Comparison of ENCODE assay signal across 8 cellular contexts in the genomic region with DNA sequence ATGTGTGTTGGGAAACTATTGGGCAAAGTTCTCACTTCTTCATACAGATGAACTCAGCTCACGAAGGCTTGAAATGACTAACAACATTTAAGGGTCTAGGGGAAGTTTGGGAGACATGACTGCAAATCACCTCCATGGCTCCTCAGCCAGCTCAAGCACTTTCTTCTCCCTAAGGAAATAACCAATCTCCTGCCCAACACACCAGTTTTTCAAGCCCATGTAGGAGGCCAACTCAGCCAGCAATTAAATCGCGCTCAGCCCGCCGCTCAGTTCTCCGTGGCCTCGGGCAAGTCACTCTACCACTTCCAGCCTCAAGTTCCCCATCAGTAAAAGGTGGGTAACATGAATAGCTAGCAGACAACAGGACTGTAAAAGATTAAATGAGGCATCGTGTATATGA. TPM values are rescaled to one million over a fixed set of nuclear protein-coding genes. Genes with fewer than 3 reads are reported as not detected.
A peak's percentile ranks its signal among the peaks of the same experiment; 100 is the strongest.
DNase-seq lines count a peak whose midpoint lies in the region; ATAC-seq and TF ChIP-seq lines count a peak whose summit lies in the region.

No MANE protein-coding gene starts in this region.

- H3K9me2 ChIP-seq in SK-N-SH (no peaks in the 10 kb centered on the region), OCI-LY1 (ENCODE audit: low read depth, low read length) (no peaks in the 10 kb centered on the region)

- H3K79me2 ChIP-seq in SK-N-SH (ENCODE audit: insufficient read depth) (peaks cover 53% of the 10 kb centered on the region), OCI-LY1 (ENCODE audit: insufficient read depth, low read length) (peaks cover 52% of the 10 kb centered on the region)

- peak overlapping the region; percentile 96 to 100 (median 97) for H3K4me3 Mint-ChIP-seq in nephron

- ATAC-seq in SK-N-SH treated with all-trans-retinoic acid at 6 μM for 48 hours, result no peak

- no peak for TF ChIP-seq EP300 in SK-N-SH (IDR thresholded peaks at IDR 0.05; ENCODE audit: borderline replicate concordance in 1 of 2, low read depth in 1 of 2, low read length in 1 of 2)

- H3K27ac ChIP-seq in SK-N-SH (ENCODE audit: low read depth in 2 of 2, low read length in 1 of 2), result peak overlapping the region; percentile 95 to 96
- peak overlapping the region; percentile 82 for H3K27ac ChIP-seq in OCI-LY1 (ENCODE audit: low read depth, low read length, poor library complexity, severe bottlenecking)
- peak overlapping the region in 58 of 59 donors; percentile 88 to 100 (median 98) for H3K27ac ChIP-seq in dorsolateral prefrontal cortex

- WGBS in SK-N-SH (ENCODE audit: low lambda C conversion rate), result 7% methylated on average over 6 of the region's 8 CpGs

- POLR2A ChIA-PET in SK-N-SH (lab: Yijun Ruan, JAX), result interaction anchor here (0.7 kb wide), 1 partner anchor 52 kb away, joined by 5 read pairs; no protein-coding TSS in a partner anchor

- TF ChIP-seq RAD21 in SK-N-SH (IDR thresholded peaks at IDR 0.05; ENCODE audit: low read length), result no peak

- intact Hi-C loops in dorsolateral prefrontal cortex (cut with DNase I), result loop anchor here in 1 of 2 donors (2.0 to 5.0 kb wide), 2 partner anchors 35 to 82 kb away; partner anchors contain the start of gene CYB5R3

- H3K9me3 ChIP-seq in SK-N-SH, result no peaks in the 10 kb centered on the region
- no peaks in the 10 kb centered on the region for H3K9me3 ChIP-seq in OCI-LY1 (ENCODE audit: low read length)

- H4K20me1 ChIP-seq in SK-N-SH (ENCODE audit: insufficient read depth) (peaks cover 15% of the 10 kb centered on the region; the same call in 1 of the 2 replicates), OCI-LY1 (ENCODE audit: insufficient read depth, low read length) (no peaks in the 10 kb centered on the region)

- H3K4me1 Mint-ChIP-seq in nephron, result peaks cover 63% of the 10 kb centered on the region

- H3K9ac ChIP-seq in SK-N-SH, result peak overlapping the region; percentile 87
- peak overlapping the region; percentile 94 for H3K9ac ChIP-seq in OCI-LY1 (ENCODE audit: low read length)

- TF ChIP-seq CTCF in SK-N-SH (IDR thresholded peaks at IDR 0.05) (no peak), OCI-LY1 (IDR thresholded peaks at IDR 0.05; ENCODE audit: low read length) (no peak), dorsolateral prefrontal cortex (IDR thresholded peaks at IDR 0.05 in 54 of 56, conservative IDR thresholded peaks at IDR 0.05 in 2 of 56; ENCODE audit: low read depth in 1 of 56, partially characterized antibody in 56 of 56) (no peak), nephron (IDR thresholded peaks at IDR 0.05; ENCODE audit: unreplicated experiment in 3 of 3) (no peak)

- no peak overlapping the region for H2AFZ ChIP-seq in SK-N-SH (ENCODE audit: low read depth)
- no peak overlapping the region for H2AFZ ChIP-seq in OCI-LY1 (ENCODE audit: low read length)

- DNase-seq in SK-N-SH (no peak), dorsolateral prefrontal cortex (no peak), NCI-H526 (lab: John Stamatoyannopoulos, UW) (no peak), NCI-H2171 treated with DMSO at 0.1 percent for 48 hours (lab: John Stamatoyannopoulos, UW) (no peak), EL (no peak)

- peak overlapping the region; percentile 100 for H3K27ac Mint-ChIP-seq in nephron

- H3K4me1 ChIP-seq in SK-N-SH (ENCODE audit: control insufficient read depth in 1 of 2, insufficient read depth in 2 of 2, low read depth in 1 of 2, low read length in 1 of 2) (peaks cover 11 to 22% of the 10 kb centered on the region in 2 experiments; a peak in 2 of 4 replicates), OCI-LY1 (ENCODE audit: insufficient read depth, low read length, severe bottlenecking) (peaks cover 34% of the 10 kb centered on the region)

- H3F3A ChIP-seq in SK-N-SH (replicated peaks; ENCODE audit: insufficient read depth), result peaks cover 10% of the 10 kb centered on the region
- peaks cover 4% of the 10 kb centered on the region; the same call in 1 of the 2 replicates for H3F3A ChIP-seq in OCI-LY1 (ENCODE audit: insufficient read depth, low read length)

- H3K36me3 ChIP-seq in SK-N-SH (replicated peaks in 1 of 2; ENCODE audit: control insufficient read depth in 1 of 2, insufficient read depth in 2 of 2, low read length in 1 of 2) (peaks cover 0 to 2% of the 10 kb centered on the region in 2 experiments), OCI-LY1 (ENCODE audit: insufficient read depth, low read length) (peaks cover 33% of the 10 kb centered on the region)

- H3K27me3 ChIP-seq in SK-N-SH (ENCODE audit: insufficient read depth) (no peaks in the 10 kb centered on the region), OCI-LY1 (ENCODE audit: insufficient read depth, low read length) (no peaks in the 10 kb centered on the region), dorsolateral prefrontal cortex (no peaks in the 10 kb centered on the region)

- peaks cover 34% of the 10 kb centered on the region for H3K36me3 Mint-ChIP-seq in nephron (ENCODE audit: low read depth)

- H3K27me3 Mint-ChIP-seq in nephron (ENCODE audit: low read depth), result no peaks in the 10 kb centered on the region

- H3K9me3 Mint-ChIP-seq in nephron, result no peaks in the 10 kb centered on the region

- CTCF ChIA-PET in SK-N-SH (lab: Yijun Ruan, JAX), result interaction anchor here (1.3 kb wide), 1 partner anchor 15 kb away, joined by 3 read pairs; no protein-coding TSS in a partner anchor

- H3K4me2 ChIP-seq in SK-N-SH, result peak overlapping the region; percentile 81
- peak overlapping the region; percentile 80 for H3K4me2 ChIP-seq in OCI-LY1 (ENCODE audit: low read length)

- H3K4me3 ChIP-seq in SK-N-SH (ENCODE audit: low read depth in 2 of 2, low read length in 1 of 2), result peak overlapping the region; percentile 62 to 76
- H3K4me3 ChIP-seq in OCI-LY1 (ENCODE audit: low read depth, low read length, poor library complexity, severe bottlenecking), result peak overlapping the region; percentile 85
- H3K4me3 ChIP-seq in dorsolateral prefrontal cortex, result peak overlapping the region; percentile 74 to 100 (median 91)

TF ChIP-seq in SK-N-SH, 30 proteins besides CTCF, POLR2A, EP300 and RAD21 (continues in another document):
- no peak for TF ChIP-seq NRF1 (IDR thresholded peaks at IDR 0.05; ENCODE audit: low read depth, low read length)
- TF ChIP-seq IRF3 (IDR thresholded peaks at IDR 0.05; ENCODE audit: low read depth, low read length), result no peak
- TF ChIP-seq SIN3A (IDR thresholded peaks at IDR 0.05; ENCODE audit: borderline replicate concordance, low read depth, low read length), result no peak
- no peak for TF ChIP-seq EZH2phosphoT487 (IDR thresholded peaks at IDR 0.05; ENCODE audit: borderline replicate concordance, low read depth)
- TF ChIP-seq NFIC (IDR thresholded peaks at IDR 0.05; ENCODE audit: borderline replicate concordance), result no peak
- TF ChIP-seq FOSL2 (IDR thresholded peaks at IDR 0.05; ENCODE audit: borderline replicate concordance, low read depth), result no peak
- TF ChIP-seq CHD2 (IDR thresholded peaks at IDR 0.05; ENCODE audit: low read length, partially characterized antibody), result no peak
- TF ChIP-seq FOXJ3 (CRISPR knock-in tag; IDR thresholded peaks at IDR 0.05), result no peak

TF ChIP-seq in SK-N-SH treated with all-trans-retinoic acid at 6 μM for 48 hours, 23 proteins besides CTCF, POLR2A, EP300 and RAD21 (continues in another document):
- no peak for TF ChIP-seq POU6F1 (CRISPR knock-in tag; IDR thresholded peaks at IDR 0.05; ENCODE audit: borderline replicate concordance, low read depth)
- TF ChIP-seq GLIS3 (CRISPR knock-in tag; IDR thresholded peaks at IDR 0.05), result no peak
- TF ChIP-seq ZC3H10 (CRISPR knock-in tag; IDR thresholded peaks at IDR 0.05), result no peak

RNA-seq across cellular contexts. Expression of gene POLDIP3, which starts 0.8 kb away (rescaled TPM):
- polyA plus RNA-seq in SK-N-SH (2012; rRNA removed), result 18.8 and 21.6 TPM in 2 replicates
- 13.3 and 16.1 TPM in 2 replicates for polyA plus RNA-seq in SK-N-SH (2012; cell fraction: cytosol; rRNA removed)
- 29.7 and 30.3 TPM in 2 replicates for polyA plus RNA-seq in SK-N-SH (2012; cell fraction: nucleus; rRNA removed)
- 10 to 100 TPM; 47.0 to 95.5 (median 65.3) TPM for total RNA-seq in dorsolateral prefrontal cortex

RNA-seq across cellular contexts. Expression of gene ATP5MGL, which starts 26.5 kb away (rescaled TPM):
- not detected in 2 replicates for polyA plus RNA-seq in SK-N-SH (2012; rRNA removed)
- not detected in 2 replicates for polyA plus RNA-seq in SK-N-SH (2012; cell fraction: cytosol; rRNA removed)
- 0.07 TPM in 1 of 2 replicates, not detected in the other for polyA plus RNA-seq in SK-N-SH (2012; cell fraction: nucleus; rRNA removed)
- total RNA-seq in dorsolateral prefrontal cortex, result 1 to 10 TPM in 62 of 120 experiments, under 1 TPM in 31, not detected in 27; 0.65 to 6.3 (median 1.3) TPM

RNA-seq across cellular contexts. Expression of gene CYB5R3, which starts 35.3 kb away (rescaled TPM):
- 86.8 and 106 TPM in 2 replicates for polyA plus RNA-seq in SK-N-SH (2012; rRNA removed)
- polyA plus RNA-seq in SK-N-SH (2012; cell fraction: cytosol; rRNA removed), result 56.6 and 75.2 TPM in 2 replicates
- polyA plus RNA-seq in SK-N-SH (2012; cell fraction: nucleus; rRNA removed), result 58.9 and 65.5 TPM in 2 replicates
- 100 to 1,000 TPM in 119 of 120 experiments, 10 to 100 TPM in 1; 85.4 to 229 (median 131) TPM for total RNA-seq in dorsolateral prefrontal cortex
